In the genomic region with DNA sequence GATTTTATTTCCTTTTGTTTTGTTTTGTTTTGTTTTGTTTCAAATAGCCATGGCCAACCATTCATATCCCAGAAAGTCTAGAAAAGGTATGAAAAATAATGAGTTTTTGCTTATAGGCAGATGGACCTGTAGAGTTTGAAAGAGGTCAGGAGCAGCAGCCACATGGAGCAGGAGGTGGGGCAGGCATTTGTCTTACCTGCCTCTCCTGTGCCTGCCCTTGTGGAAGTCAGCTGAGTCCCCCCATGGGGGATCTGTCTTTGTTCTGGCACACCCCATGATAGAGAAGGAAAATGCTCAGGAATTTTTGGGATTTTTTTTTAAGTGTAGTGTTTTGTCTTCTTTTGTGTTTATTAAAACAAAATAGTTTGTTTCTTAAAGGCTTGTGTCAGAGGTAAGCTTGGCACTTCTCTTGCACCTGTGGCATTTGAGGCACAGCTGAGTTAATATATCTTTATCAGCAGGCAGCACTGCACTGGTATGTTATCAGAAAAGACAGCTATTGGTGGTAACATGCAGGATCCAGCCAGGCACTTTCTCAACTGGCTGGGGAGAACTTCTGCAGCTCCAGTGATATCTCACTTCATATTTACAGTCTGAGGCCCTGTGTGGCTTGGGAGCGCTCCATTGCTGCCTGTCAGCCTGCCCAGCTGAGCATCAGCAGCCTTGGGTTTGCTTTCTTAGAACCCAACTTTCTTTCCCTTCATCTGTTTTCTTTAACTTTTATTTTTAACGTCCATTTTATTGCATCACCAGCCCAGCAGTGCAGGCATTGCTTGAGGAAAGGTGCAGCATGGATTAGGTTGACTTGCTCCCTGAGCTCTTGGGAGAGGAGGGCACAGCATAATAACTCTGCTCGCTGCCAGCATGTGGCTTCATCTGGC, we compare ENCODE assay signal across 1 cellular context.
TF ChIP-seq lines count a peak whose summit lies in the region.

No MANE protein-coding gene starts in this region.

TF ChIP-seq in K562, 482 proteins besides CTCF, POLR2A, EP300 and RAD21 (continued from another document):
- TF ChIP-seq, protein P1, sequence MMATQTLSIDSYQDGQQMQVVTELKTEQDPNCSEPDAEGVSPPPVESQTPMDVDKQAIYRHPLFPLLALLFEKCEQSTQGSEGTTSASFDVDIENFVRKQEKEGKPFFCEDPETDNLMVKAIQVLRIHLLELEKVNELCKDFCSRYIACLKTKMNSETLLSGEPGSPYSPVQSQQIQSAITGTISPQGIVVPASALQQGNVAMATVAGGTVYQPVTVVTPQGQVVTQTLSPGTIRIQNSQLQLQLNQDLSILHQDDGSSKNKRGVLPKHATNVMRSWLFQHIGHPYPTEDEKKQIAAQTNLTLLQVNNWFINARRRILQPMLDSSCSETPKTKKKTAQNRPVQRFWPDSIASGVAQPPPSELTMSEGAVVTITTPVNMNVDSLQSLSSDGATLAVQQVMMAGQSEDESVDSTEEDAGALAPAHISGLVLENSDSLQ (IDR thresholded peaks at IDR 0.05), result peak; percentile 77
- TF ChIP-seq PATZ1 (CRISPR knock-in tag; IDR thresholded peaks at IDR 0.05; ENCODE audit: borderline replicate concordance) (no peak), E2F4 (CRISPR knock-in tag; IDR thresholded peaks at IDR 0.05; ENCODE audit: low read depth) (no peak), ZNF717 (CRISPR knock-in tag; IDR thresholded peaks at IDR 0.05) (no peak), SREBF1 (IDR thresholded peaks at IDR 0.05; ENCODE audit: borderline replicate concordance, low read depth, low read length) (no peak), MXD1 (CRISPR knock-in tag; IDR thresholded peaks at IDR 0.05; ENCODE audit: borderline replicate concordance, poor library complexity, severe bottlenecking) (no peak), ZNF134 (CRISPR knock-in tag; conservative IDR thresholded peaks at IDR 0.05) (no peak), ZNF699 (CRISPR knock-in tag; IDR thresholded peaks at IDR 0.05; ENCODE audit: insufficient replicate concordance) (no peak), ZNF318 (IDR thresholded peaks at IDR 0.05; ENCODE audit: borderline replicate concordance in 1 of 2, low read depth in 1 of 2) (no peak), ZNF24 (IDR thresholded peaks at IDR 0.05) (no peak), RNF2 (IDR thresholded peaks at IDR 0.05) (no peak; the same call in 1 of the 2 replicates), DIDO1 (tag; IDR thresholded peaks at IDR 0.05; ENCODE audit: low read depth) (no peak), CCAR2 (IDR thresholded peaks at IDR 0.05; ENCODE audit: low read depth, low read length) (no peak), PRPF4 (IDR thresholded peaks at IDR 0.05; ENCODE audit: insufficient read depth, low read depth, low read length, poor library complexity, severe bottlenecking) (no peak), ETV1 (tag; conservative IDR thresholded peaks at IDR 0.05; ENCODE audit: low read depth) (no peak), ARID1B (IDR thresholded peaks at IDR 0.05) (peak; percentile 96), SMARCA4 (IDR thresholded peaks at IDR 0.05) (peak; percentile 86), TAF7 (tag; IDR thresholded peaks at IDR 0.05) (no peak), HNRNPH1 (optimal IDR thresholded peaks at IDR 0.05; ENCODE audit: low read depth, low read length) (no peak), MYC (IDR thresholded peaks at IDR 0.05; ENCODE audit: low read depth, low read length) (no peak; the same call in 1 of the 2 replicates), MYC (CRISPR knock-in tag; IDR thresholded peaks at IDR 0.05; ENCODE audit: borderline replicate concordance, low read depth) (no peak), MTA2 (IDR thresholded peaks at IDR 0.05; ENCODE audit: low read depth) (peak; percentile 93), ZNF212 (CRISPR knock-in tag; IDR thresholded peaks at IDR 0.05) (no peak), SMARCB1 (IDR thresholded peaks at IDR 0.05; ENCODE audit: insufficient read length, low read depth) (no peak), KLF16 (IDR thresholded peaks at IDR 0.05) (peak; percentile 94), ATF1 (CRISPR knock-in tag; IDR thresholded peaks at IDR 0.05) (no peak), ATF1 (tag; IDR thresholded peaks at IDR 0.05) (no peak), ZBTB49 (CRISPR knock-in tag; IDR thresholded peaks at IDR 0.05; ENCODE audit: borderline replicate concordance) (no peak), ZNF431 (CRISPR knock-in tag; IDR thresholded peaks at IDR 0.05) (no peak), EWSR1 (IDR thresholded peaks at IDR 0.05; ENCODE audit: borderline replicate concordance, low read depth, partially characterized antibody) (no peak), ZNF707 (CRISPR knock-in tag; conservative IDR thresholded peaks at IDR 0.05) (no peak)
- TF ChIP-seq, protein P2, sequence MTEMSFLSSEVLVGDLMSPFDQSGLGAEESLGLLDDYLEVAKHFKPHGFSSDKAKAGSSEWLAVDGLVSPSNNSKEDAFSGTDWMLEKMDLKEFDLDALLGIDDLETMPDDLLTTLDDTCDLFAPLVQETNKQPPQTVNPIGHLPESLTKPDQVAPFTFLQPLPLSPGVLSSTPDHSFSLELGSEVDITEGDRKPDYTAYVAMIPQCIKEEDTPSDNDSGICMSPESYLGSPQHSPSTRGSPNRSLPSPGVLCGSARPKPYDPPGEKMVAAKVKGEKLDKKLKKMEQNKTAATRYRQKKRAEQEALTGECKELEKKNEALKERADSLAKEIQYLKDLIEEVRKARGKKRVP (CRISPR knock-in tag; IDR thresholded peaks at IDR 0.05), result no peak
- TF ChIP-seq, protein P3, sequence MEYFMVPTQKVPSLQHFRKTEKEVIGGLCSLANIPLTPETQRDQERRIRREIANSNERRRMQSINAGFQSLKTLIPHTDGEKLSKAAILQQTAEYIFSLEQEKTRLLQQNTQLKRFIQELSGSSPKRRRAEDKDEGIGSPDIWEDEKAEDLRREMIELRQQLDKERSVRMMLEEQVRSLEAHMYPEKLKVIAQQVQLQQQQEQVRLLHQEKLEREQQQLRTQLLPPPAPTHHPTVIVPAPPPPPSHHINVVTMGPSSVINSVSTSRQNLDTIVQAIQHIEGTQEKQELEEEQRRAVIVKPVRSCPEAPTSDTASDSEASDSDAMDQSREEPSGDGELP (CRISPR knock-in tag; IDR thresholded peaks at IDR 0.05; ENCODE audit: borderline replicate concordance), result peak; percentile 89
- TF ChIP-seq, protein P4, sequence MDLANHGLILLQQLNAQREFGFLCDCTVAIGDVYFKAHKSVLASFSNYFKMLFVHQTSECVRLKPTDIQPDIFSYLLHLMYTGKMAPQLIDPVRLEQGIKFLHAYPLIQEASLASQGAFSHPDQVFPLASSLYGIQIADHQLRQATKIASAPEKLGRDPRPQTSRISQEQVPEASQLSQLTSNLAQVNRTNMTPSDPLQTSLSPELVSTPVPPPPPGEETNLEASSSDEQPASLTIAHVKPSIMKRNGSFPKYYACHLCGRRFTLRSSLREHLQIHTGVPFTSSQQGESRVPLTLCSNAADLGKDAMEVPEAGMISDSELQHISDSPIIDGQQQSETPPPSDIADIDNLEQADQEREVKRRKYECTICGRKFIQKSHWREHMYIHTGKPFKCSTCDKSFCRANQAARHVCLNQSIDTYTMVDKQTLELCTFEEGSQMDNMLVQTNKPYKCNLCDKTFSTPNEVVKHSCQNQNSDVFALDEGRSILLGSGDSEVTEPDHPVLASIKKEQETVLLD (IDR thresholded peaks at IDR 0.05), result no peak; the same call in 1 of the 2 replicates
